In the genomic region with DNA sequence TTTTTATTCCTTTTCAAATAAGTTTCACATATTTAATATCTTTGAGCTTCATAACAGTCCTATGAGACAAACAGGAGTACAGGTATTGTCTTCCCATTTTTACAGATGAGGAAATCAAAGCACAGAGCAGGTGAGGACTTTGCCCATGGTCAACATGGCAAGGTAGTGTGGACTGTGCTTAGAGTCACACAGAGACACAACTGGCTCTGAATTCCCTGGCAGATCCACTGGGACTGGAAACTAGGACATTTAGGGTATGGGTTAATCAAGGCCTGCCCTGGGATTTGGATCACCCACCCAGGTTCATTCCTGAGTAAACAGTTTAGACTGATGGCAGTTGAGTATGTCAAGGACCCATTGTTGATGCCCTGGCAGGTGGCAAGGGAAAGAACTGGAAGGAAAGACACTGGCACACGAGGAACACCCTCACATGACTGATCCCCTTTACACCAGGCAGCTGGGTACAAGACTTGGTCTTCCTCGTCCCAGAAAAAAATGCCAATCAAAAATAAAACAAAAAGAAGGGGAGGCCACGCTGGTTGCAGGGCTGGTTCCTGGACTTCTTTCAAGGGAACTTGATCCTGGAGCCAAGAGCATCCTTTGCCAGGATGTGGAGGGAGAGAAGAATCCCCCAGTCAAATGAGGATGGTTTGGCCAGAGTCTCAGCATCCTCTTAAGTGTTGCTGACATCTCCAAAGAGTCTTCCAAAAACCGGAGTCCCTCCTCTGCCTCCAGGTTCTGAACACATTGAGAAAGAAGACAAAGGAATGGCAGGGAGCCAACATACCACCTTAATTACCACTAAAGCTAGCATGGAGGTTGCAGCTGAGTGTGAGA, we compare ENCODE assay signal across 9 cellular contexts. TPM values are rescaled to one million over a fixed set of nuclear protein-coding genes. Genes with fewer than 3 reads are reported as not detected.
A peak's percentile ranks its signal among the peaks of the same experiment; 100 is the strongest.
DNase-seq lines count a peak whose midpoint lies in the region; ATAC-seq and TF ChIP-seq lines count a peak whose summit lies in the region.
"Had no signal": no experiment of that assay in that cellular context is flagged by ENCODE, and none has a peak within 500 bp of the region (broad histone marks: within the 10 kb centered on the region; RNA-seq: fewer than 3 reads in every experiment).

No MANE protein-coding gene starts in this region.

- no peaks in the 10 kb centered on the region for H3K36me3 Mint-ChIP-seq in CD4-positive, alpha-beta memory T cell
- no peaks in the 10 kb centered on the region for H3K36me3 Mint-ChIP-seq in CD4-positive, alpha-beta T cell (ENCODE audit: low read depth)

- no peaks in the 10 kb centered on the region for H3K9me3 Mint-ChIP-seq in CD4-positive, alpha-beta memory T cell
- no peaks in the 10 kb centered on the region for H3K9me3 Mint-ChIP-seq in CD4-positive, alpha-beta T cell

- peaks cover 29% of the 10 kb centered on the region for H3K4me1 ChIP-seq in CD4-positive, alpha-beta memory T cell (ENCODE audit: insufficient read depth, low read length)
- H3K4me1 ChIP-seq in esophagus muscularis mucosa, result peaks cover 73 to 90% (median 86%) of the 10 kb centered on the region in 4 donors
- H3K4me1 ChIP-seq in neutrophil (ENCODE audit: control insufficient read depth in 1 of 2, insufficient read depth in 1 of 2, low read depth in 1 of 2, low read length in 1 of 2), result peaks cover 36 to 43% of the 10 kb centered on the region in 2 experiments

- H3K4me1 Mint-ChIP-seq in CD4-positive, alpha-beta memory T cell, result peaks cover 9 to 46% (median 38%) of the 10 kb centered on the region in 4 donors
- H3K4me1 Mint-ChIP-seq in CD4-positive, alpha-beta T cell (ENCODE audit: low read depth), result peaks cover 17% of the 10 kb centered on the region

- H3K4me3 Mint-ChIP-seq in CD4-positive, alpha-beta memory T cell, result peak overlapping the region in 2 of 8 donors; percentile 10 to 13
- no peak overlapping the region for H3K4me3 Mint-ChIP-seq in CD4-positive, alpha-beta T cell

- no peaks in the 10 kb centered on the region for H3K9me3 ChIP-seq in CD4-positive, alpha-beta memory T cell (ENCODE audit: control insufficient read depth in 1 of 2, low read length in 2 of 2)
- no peaks in the 10 kb centered on the region for H3K9me3 ChIP-seq in esophagus muscularis mucosa
- H3K9me3 ChIP-seq in neutrophil, result no peaks in the 10 kb centered on the region
- H3K9me3 ChIP-seq in CD4-positive, alpha-beta T cell (ENCODE audit: control insufficient read depth, low read length), result no peaks in the 10 kb centered on the region

- H3K36me3 ChIP-seq in CD4-positive, alpha-beta memory T cell (ENCODE audit: insufficient read depth, low read length), result no peaks in the 10 kb centered on the region
- no peaks in the 10 kb centered on the region for H3K36me3 ChIP-seq in esophagus muscularis mucosa
- H3K36me3 ChIP-seq in neutrophil, result no peaks in the 10 kb centered on the region

- no peak for DNase-seq in CD4-positive, alpha-beta memory T cell
- DNase-seq in NCI-H2171 (lab: John Stamatoyannopoulos, UW) (peak; percentile 70), esophagus muscularis mucosa (ENCODE audit: extremely low spot score) (no peak), SIG-M5 (lab: John Stamatoyannopoulos, UW) (no peak)
- no peak for DNase-seq in CD4-positive, alpha-beta T cell
- DNase-seq: stimulated activated CD4-positive, alpha-beta T cell treated with anti-CD3 and anti-CD28 coated beads, Interleukin-4, amount 100 ng/mL, for 24 hours had no signal

- H3K4me3 ChIP-seq in CD4-positive, alpha-beta memory T cell (ENCODE audit: low read length in 2 of 2), result no peak overlapping the region
- H3K4me3 ChIP-seq in esophagus muscularis mucosa (peak overlapping the region in 3 of 4 donors; percentile 29 to 40 (median 31)), neutrophil (ENCODE audit: low read depth in 1 of 2, low read length in 1 of 2) (no peak overlapping the region)

- H3K27me3 Mint-ChIP-seq in CD4-positive, alpha-beta memory T cell, result no peaks in the 10 kb centered on the region
- no peaks in the 10 kb centered on the region for H3K27me3 Mint-ChIP-seq in CD4-positive, alpha-beta T cell

- peak overlapping the region in 4 of 7 donors; percentile 18 to 90 (median 65) for H3K27ac Mint-ChIP-seq in CD4-positive, alpha-beta memory T cell
- no peak overlapping the region for H3K27ac Mint-ChIP-seq in CD4-positive, alpha-beta T cell

- no peaks in the 10 kb centered on the region for H3K27me3 ChIP-seq in CD4-positive, alpha-beta memory T cell (ENCODE audit: insufficient read depth, low read length)
- no peaks in the 10 kb centered on the region for H3K27me3 ChIP-seq in esophagus muscularis mucosa
- H3K27me3 ChIP-seq in neutrophil, result no peaks in the 10 kb centered on the region
- no peaks in the 10 kb centered on the region for H3K27me3 ChIP-seq in CD4-positive, alpha-beta T cell (ENCODE audit: control insufficient read depth, insufficient read depth, low read length)

- CTCF ChIA-PET in CD4-positive, alpha-beta memory T cell (lab: Charles Lee; ENCODE audit: partially characterized antibody), result no interaction called here
- CTCF ChIA-PET in CD4-positive, alpha-beta T cell (lab: Charles Lee), result no interaction called here

- TF ChIP-seq POLR2A in esophagus muscularis mucosa (IDR thresholded peaks at IDR 0.05; ENCODE audit: low read depth), result no peak

- no peak for TF ChIP-seq EP300 in esophagus muscularis mucosa (IDR thresholded peaks at IDR 0.05)

- ATAC-seq in HG03159 (IDR thresholded peaks at IDR 0.05; ENCODE audit: unreplicated experiment), result no peak
- no peak for ATAC-seq in CD4-positive, alpha-beta T cell (ENCODE audit: poor library complexity)
- no peak for ATAC-seq in GM21723 (IDR thresholded peaks at IDR 0.05; ENCODE audit: unreplicated experiment)

- POLR2A ChIA-PET in CD4-positive, alpha-beta memory T cell (lab: Charles Lee; ENCODE audit: partially characterized antibody), result no interaction called here
- POLR2A ChIA-PET in CD4-positive, alpha-beta T cell (lab: Charles Lee), result no interaction called here

- 15% methylated on average over 4 of the region's 4 CpGs for WGBS in esophagus muscularis mucosa

- intact Hi-C loops in CD4-positive, alpha-beta memory T cell (cut with micrococcal nuclease), result no loop called here
- intact Hi-C loops in esophagus muscularis mucosa (cut with DNase I), result loop anchor here (5.0 kb wide), 1 partner anchor 32 kb away; no protein-coding TSS in a partner anchor
- intact Hi-C loops in CD4-positive, alpha-beta T cell (cut with DNase I, micrococcal nuclease), result no loop called here

- no peak overlapping the region for H3K27ac ChIP-seq in CD4-positive, alpha-beta memory T cell (ENCODE audit: low read depth, low read length)
- H3K27ac ChIP-seq in esophagus muscularis mucosa (replicated peaks in 1 of 4) (peak overlapping the region; percentile 81 to 90 (median 86)), neutrophil (peak overlapping the region; percentile 95)
- no peak overlapping the region for H3K27ac ChIP-seq in CD4-positive, alpha-beta T cell (ENCODE audit: low read depth, low read length)

- TF ChIP-seq CTCF in esophagus muscularis mucosa (IDR thresholded peaks at IDR 0.05) (no peak), neutrophil (IDR thresholded peaks at IDR 0.05) (no peak)
- no peak for TF ChIP-seq CTCF in CD4-positive, alpha-beta T cell (IDR thresholded peaks at IDR 0.05)

RNA-seq across cellular contexts. Expression of a gene that starts 34.9 kb away (rescaled TPM):
- 10 to 100 TPM; 47.0 to 49.7 TPM for total RNA-seq in CD4-positive, alpha-beta memory T cell
- polyA plus RNA-seq in CD4-positive, alpha-beta memory T cell, result 10 to 100 TPM; 22.9 to 31.9 TPM
- total RNA-seq in esophagus muscularis mucosa, result 10 to 100 TPM; 45.2 to 64.0 (median 49.5) TPM
- total RNA-seq in CD4-positive, alpha-beta T cell, result 10 to 100 TPM; 28.2 to 28.8 TPM

RNA-seq across cellular contexts. Expression of a gene that starts 37.0 kb away (rescaled TPM):
- not detected for total RNA-seq in CD4-positive, alpha-beta memory T cell
- not detected for polyA plus RNA-seq in CD4-positive, alpha-beta memory T cell
- total RNA-seq in esophagus muscularis mucosa, result 1 to 10 TPM in 1 of 4 donors, under 1 TPM in 3; 0.19 to 1.2 (median 0.42) TPM
- total RNA-seq in CD4-positive, alpha-beta T cell, result not detected

Comparison
In these comparisons a context has a peak if more than half of its experiments do, and no peak if none do; other contexts are left out.
1. H3K27ac ChIP-seq: peak in esophagus muscularis mucosa (4 of 4) and neutrophil (single experiment); none in CD4-positive, alpha-beta memory T cell (single experiment) and CD4-positive, alpha-beta T cell (single experiment).
2. H3K4me3 ChIP-seq: peak in esophagus muscularis mucosa (3 of 4); none in CD4-positive, alpha-beta memory T cell (0 of 2) and neutrophil (0 of 2).